Comparison of ENCODE assay signal across 8 cellular contexts in the genomic region with DNA sequence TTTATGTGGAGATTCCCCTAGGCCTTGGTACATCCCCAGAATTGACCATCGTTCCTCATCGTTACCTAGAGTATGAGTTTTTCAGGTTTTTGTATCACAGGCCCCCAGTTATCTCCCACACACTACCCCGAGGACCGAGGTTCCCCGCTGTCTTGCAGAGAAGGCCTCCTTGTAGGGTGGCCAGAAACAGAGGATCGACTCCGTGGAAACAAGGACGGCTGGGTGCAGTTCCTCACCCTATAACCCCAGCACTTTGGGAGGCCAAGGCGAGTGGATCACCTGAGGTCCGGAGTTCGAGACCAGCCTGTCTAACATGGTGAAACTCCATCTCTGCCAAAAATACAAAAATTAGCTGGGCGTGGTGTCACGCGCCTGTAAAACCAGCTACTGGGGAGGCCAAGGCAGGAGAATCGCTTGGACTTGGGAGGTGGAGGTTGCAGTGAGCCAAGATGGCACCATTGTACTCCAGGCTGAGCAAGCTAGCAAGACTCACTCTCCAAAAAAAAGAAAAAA. TPM values are rescaled to one million over a fixed set of nuclear protein-coding genes. Genes with fewer than 3 reads are reported as not detected.
DNase-seq lines count a peak whose midpoint lies in the region; ATAC-seq, FAIRE-seq and TF ChIP-seq lines count a peak whose summit lies in the region.

No MANE protein-coding gene starts in this region.

- H2AFZ ChIP-seq in HepG2 (ENCODE audit: low read length), result no peak overlapping the region

- peaks cover 35% of the 10 kb centered on the region for H3K4me1 Mint-ChIP-seq in activated CD4-positive, alpha-beta T cell treated with anti-CD3 and anti-CD28 coated beads, Interleukin-2, amount 10 ng/mL, durations not matched to agents 24 days and 14 days

- BruUV-seq in HepG2 (replicated peaks; lab: Mats Ljungman, UMichigan), result no TSS peak

- H3K79me2 ChIP-seq in HepG2 (ENCODE audit: insufficient read depth, low read length), result peaks cover 43% of the 10 kb centered on the region

- H3K27me3 Mint-ChIP-seq in activated CD4-positive, alpha-beta T cell treated with anti-CD3 and anti-CD28 coated beads, Interleukin-2, amount 10 ng/mL, durations not matched to agents 24 days and 14 days, result no peaks in the 10 kb centered on the region

- CTCF ChIA-PET in HepG2 (lab: Yijun Ruan, JAX; ENCODE audit: low intra/inter-chr PET ratio, low total read pairs), result no interaction called here

- no peak for FAIRE-seq in HepG2 (lab: Jason Lieb, UNC)

- in situ Hi-C loops in HepG2 (cut with HindIII; ENCODE audit: extremely low pct_ligation_motif_present, low pct_unique_long_range_greater_than_20kb), result no loop called here

- 81% methylated on average over 15 of the region's 15 CpGs for WGBS in HepG2 (ENCODE audit: low lambda C conversion rate)
- 57 to 60% methylated on average over 15 of the region's 15 CpGs for WGBS in testis, 2 donors

- TF ChIP-seq EP300 in HepG2 (IDR thresholded peaks at IDR 0.05; ENCODE audit: low read depth in 2 of 2, low read length in 2 of 2), result no peak
- TF ChIP-seq EP300 in HepG2 (CRISPR knock-in tag; IDR thresholded peaks at IDR 0.05; ENCODE audit: borderline replicate concordance), result no peak

- peak overlapping the region; percentile 77 for H3K4me2 ChIP-seq in HepG2 (ENCODE audit: low read depth, low read length)

- no peaks in the 10 kb centered on the region; a peak in 1 of 5 replicates for H3K36me3 ChIP-seq in HepG2 (replicated peaks in 1 of 2; ENCODE audit: control insufficient read depth in 1 of 2, insufficient read depth in 2 of 2, low read length in 2 of 2)
- no peaks in the 10 kb centered on the region for H3K36me3 ChIP-seq in testis (ENCODE audit: low read depth, missing control alignments)

- TF ChIP-seq RAD21 in HepG2 (CRISPR knock-in tag; IDR thresholded peaks at IDR 0.05), result no peak

- ATAC-seq in HepG2 (no peak), GM19351 (IDR thresholded peaks at IDR 0.05; ENCODE audit: unreplicated experiment) (no peak), GM21528 (IDR thresholded peaks at IDR 0.05; ENCODE audit: low FRiP score, unreplicated experiment) (no peak)

- H3K9me3 ChIP-seq in HepG2 (ENCODE audit: low read length) (no peaks in the 10 kb centered on the region), testis (no peaks in the 10 kb centered on the region)

- no peaks in the 10 kb centered on the region for H3K9me3 Mint-ChIP-seq in activated CD4-positive, alpha-beta T cell treated with anti-CD3 and anti-CD28 coated beads, Interleukin-2, amount 10 ng/mL, durations not matched to agents 24 days and 14 days

- peak overlapping the region; percentile 62 to 75 (median 74); a peak in 5 of 6 replicates for H3K4me3 ChIP-seq in HepG2 (replicated peaks in 1 of 3; ENCODE audit: insufficient read depth in 1 of 3, low read depth in 2 of 3, low read length in 3 of 3)
- H3K4me3 ChIP-seq in testis, result peak overlapping the region; percentile 64 to 79

- peaks cover 6% of the 10 kb centered on the region; the same call in 1 of the 2 replicates for H4K20me1 ChIP-seq in HepG2 (ENCODE audit: insufficient read depth, low read length)

- TF ChIP-seq POLR2A in HepG2 (IDR thresholded peaks at IDR 0.05; ENCODE audit: insufficient read depth in 1 of 2, low read depth in 2 of 2, low read length in 2 of 2), result no peak
- no peak for TF ChIP-seq POLR2A in testis (IDR thresholded peaks at IDR 0.05)

- peak overlapping the region; percentile 79 for H3K9ac ChIP-seq in HepG2 (ENCODE audit: insufficient read depth, low read depth, low read length)

- no peak for DNase-seq in activated CD4-positive, alpha-beta T cell treated with anti-CD3 and anti-CD28 coated beads, Interleukin-2, amount 10 ng/mL, durations not matched to agents 24 days and 14 days
- no peak for DNase-seq in activated CD4-positive, alpha-beta T cell treated with anti-CD3 and anti-CD28 coated beads for 1 hour
- DNase-seq in HepG2 (ENCODE audit: low spot score) (no peak), testis (no peak), SKM-1 treated with dmso at 0.1 percent for 144 hours (lab: John Stamatoyannopoulos, UW; ENCODE audit: unreplicated experiment) (no peak)

- intact Hi-C loops in activated CD4-positive, alpha-beta T cell treated with anti-CD3 and anti-CD28 coated beads, Interleukin-2, amount 10 ng/mL, durations not matched to agents 24 days and 14 days (cut with micrococcal nuclease), result loop anchor here (1.0 to 2.0 kb wide), 4 partner anchors 21 to 51 kb away; a partner anchor contains a TSS
- intact Hi-C loops in HepG2 (cut with micrococcal nuclease; ENCODE audit: unreplicated experiment) (no loop called here), testis (cut with DNase I; ENCODE audit: low total_unique reads) (no loop called here)

- POLR2A ChIA-PET in HepG2 (lab: Yijun Ruan, JAX), result interaction anchor here (0.5 to 3.5 kb wide), 5 partner anchors 8 to 147 kb away, joined by 3 to 14 read pairs (median 3); no protein-coding TSS in a partner anchor

- H3K27me3 ChIP-seq in HepG2 (ENCODE audit: control insufficient read depth in 1 of 2, insufficient read depth in 2 of 2, low read length in 2 of 2) (no peaks in the 10 kb centered on the region), testis (no peaks in the 10 kb centered on the region)

- H3K4me1 ChIP-seq in HepG2 (ENCODE audit: insufficient read depth, low read length) (peaks cover 78% of the 10 kb centered on the region), testis (peaks cover 20% of the 10 kb centered on the region)

- peak overlapping the region; percentile 91 for H3K27ac ChIP-seq in angular gyrus (ENCODE audit: low read depth, low read length)
- H3K27ac ChIP-seq in HepG2 (ENCODE audit: extremely low read length, insufficient read depth, low read length), result peak overlapping the region; percentile 69
- H3K27ac ChIP-seq in testis, result peak overlapping the region; percentile 47 to 92

- H3K27ac Mint-ChIP-seq in activated CD4-positive, alpha-beta T cell treated with anti-CD3 and anti-CD28 coated beads, Interleukin-2, amount 10 ng/mL, durations not matched to agents 24 days and 14 days, result peak overlapping the region; percentile 91

- peak overlapping the region; percentile 94 for H3K4me3 Mint-ChIP-seq in activated CD4-positive, alpha-beta T cell treated with anti-CD3 and anti-CD28 coated beads, Interleukin-2, amount 10 ng/mL, durations not matched to agents 24 days and 14 days

- TF ChIP-seq CTCF in HepG2 (CRISPR knock-in tag; IDR thresholded peaks at IDR 0.05), result no peak
- no peak for TF ChIP-seq CTCF in testis (IDR thresholded peaks at IDR 0.05)

- H3K36me3 Mint-ChIP-seq in activated CD4-positive, alpha-beta T cell treated with anti-CD3 and anti-CD28 coated beads, Interleukin-2, amount 10 ng/mL, durations not matched to agents 24 days and 14 days (ENCODE audit: low read depth), result peaks cover 8% of the 10 kb centered on the region

RNA-seq across cellular contexts. Expression of a gene that starts 0.7 kb away (rescaled TPM):
- total RNA-seq in activated CD4-positive, alpha-beta T cell treated with anti-CD3 and anti-CD28 coated beads, Interleukin-2, amount 10 ng/mL, durations not matched to agents 24 days and 14 days, result 8.8 and 10.6 TPM in 2 replicates
- total RNA-seq in HepG2 (2016; rRNA removed; fragmentation: Illumina TruSeq; extraction: Trizol) (2.0 and 3.5 TPM in 2 replicates), testis (10 to 100 TPM; 10.6 to 16.7 TPM)
- total RNA-seq in HepG2 (2016; cell fraction: cytosol; rRNA removed; fragmentation: Illumina TruSeq; extraction: Trizol; ENCODE audit: low read depth), result 0.79 and 0.81 TPM in 2 replicates
- total RNA-seq in HepG2 (2016; cell fraction: insoluble cytoplasmic fraction; rRNA removed; fragmentation: Illumina TruSeq; extraction: Trizol), result 1.7 and 3.1 TPM in 2 replicates
- 1.7 and 2.1 TPM in 2 replicates for total RNA-seq in HepG2 (2016; cell fraction: membrane; rRNA removed; fragmentation: Illumina TruSeq; extraction: Trizol)
- 1.5 and 1.9 TPM in 2 replicates for total RNA-seq in HepG2 (2016; cell fraction: nucleus; rRNA removed; fragmentation: Illumina TruSeq; extraction: Trizol)
- polyA plus RNA-seq in HepG2 (2011; rRNA removed) (0.95 and 1.4 TPM in 2 replicates), testis (ENCODE audit: insufficient read depth, low read depth, low replicate concordance) (1.1 TPM)
- 0.94 and 1.7 TPM in 2 replicates for polyA plus RNA-seq in HepG2 (2011; cell fraction: cytosol; rRNA removed)
- 6.4 and 7.8 TPM in 2 replicates for polyA plus RNA-seq in HepG2 (2011; cell fraction: nucleus; rRNA removed)
- polyA plus RNA-seq in HepG2 (2012), result 1.3 and 1.7 TPM in 2 replicates
- 0.68 TPM in 2 replicates for polyA plus RNA-seq in HepG2 (2016; cell fraction: cytosol; fragmentation: Illumina TruSeq; extraction: Trizol; ENCODE audit: low read depth)
- polyA plus RNA-seq in HepG2 (2016; cell fraction: insoluble cytoplasmic fraction; fragmentation: Illumina TruSeq; extraction: Trizol; ENCODE audit: low read depth), result 2.8 and 3.5 TPM in 2 replicates
- 1.1 and 1.4 TPM in 2 replicates for polyA plus RNA-seq in HepG2 (2016; cell fraction: membrane; fragmentation: Illumina TruSeq; extraction: Trizol; ENCODE audit: low read depth)
- polyA plus RNA-seq in HepG2 (2016; cell fraction: nucleus; fragmentation: Illumina TruSeq; extraction: Trizol; ENCODE audit: insufficient read depth, low read depth), result 5.0 and 6.1 TPM in 2 replicates
- 2.1 and 3.8 TPM in 2 replicates for polyA minus RNA-seq in HepG2 (2011; rRNA and poly(A)+ RNA removed; ENCODE audit: low replicate concordance)
- polyA minus RNA-seq in HepG2 (2011; cell fraction: cytosol; rRNA and poly(A)+ RNA removed), result 1.3 and 1.6 TPM in 2 replicates
- 2.3 and 2.6 TPM in 2 replicates for polyA minus RNA-seq in HepG2 (2011; cell fraction: nucleus; rRNA and poly(A)+ RNA removed)

RNA-seq across cellular contexts. Expression of a gene that starts 0.7 kb away (rescaled TPM):
- total RNA-seq in activated CD4-positive, alpha-beta T cell treated with anti-CD3 and anti-CD28 coated beads, Interleukin-2, amount 10 ng/mL, durations not matched to agents 24 days and 14 days, result 39.2 and 42.4 TPM in 2 replicates
- total RNA-seq in HepG2 (2016; rRNA removed; fragmentation: Illumina TruSeq; extraction: Trizol) (10.8 and 13.7 TPM in 2 replicates), testis (100 to 1,000 TPM in 1 of 2 donors, 10 to 100 TPM in 1; 80.1 to 108 TPM)
- total RNA-seq in HepG2 (2016; cell fraction: cytosol; rRNA removed; fragmentation: Illumina TruSeq; extraction: Trizol; ENCODE audit: low read depth), result 4.4 and 5.1 TPM in 2 replicates
- total RNA-seq in HepG2 (2016; cell fraction: insoluble cytoplasmic fraction; rRNA removed; fragmentation: Illumina TruSeq; extraction: Trizol), result 9.1 and 12.6 TPM in 2 replicates
- total RNA-seq in HepG2 (2016; cell fraction: membrane; rRNA removed; fragmentation: Illumina TruSeq; extraction: Trizol), result 10.1 and 10.7 TPM in 2 replicates
- 24.2 and 31.8 TPM in 2 replicates for total RNA-seq in HepG2 (2016; cell fraction: nucleus; rRNA removed; fragmentation: Illumina TruSeq; extraction: Trizol)
- polyA plus RNA-seq in HepG2 (2011; rRNA removed) (10.7 and 12.8 TPM in 2 replicates), testis (ENCODE audit: insufficient read depth, low read depth, low replicate concordance) (50.1 TPM)
- polyA plus RNA-seq in HepG2 (2011; cell fraction: cytosol; rRNA removed), result 7.6 and 8.7 TPM in 2 replicates
- 43.5 and 55.3 TPM in 2 replicates for polyA plus RNA-seq in HepG2 (2011; cell fraction: nucleus; rRNA removed)
- polyA plus RNA-seq in HepG2 (2012), result 21.8 and 32.2 TPM in 2 replicates
- polyA plus RNA-seq in HepG2 (2016; cell fraction: cytosol; fragmentation: Illumina TruSeq; extraction: Trizol; ENCODE audit: low read depth), result 5.1 and 6.4 TPM in 2 replicates
- 10.3 and 13.4 TPM in 2 replicates for polyA plus RNA-seq in HepG2 (2016; cell fraction: insoluble cytoplasmic fraction; fragmentation: Illumina TruSeq; extraction: Trizol; ENCODE audit: low read depth)
- 11.5 and 11.6 TPM in 2 replicates for polyA plus RNA-seq in HepG2 (2016; cell fraction: membrane; fragmentation: Illumina TruSeq; extraction: Trizol; ENCODE audit: low read depth)
- polyA plus RNA-seq in HepG2 (2016; cell fraction: nucleus; fragmentation: Illumina TruSeq; extraction: Trizol; ENCODE audit: insufficient read depth, low read depth), result 69.4 and 71.5 TPM in 2 replicates
- polyA minus RNA-seq in HepG2 (2011; rRNA and poly(A)+ RNA removed; ENCODE audit: low replicate concordance), result 14.8 and 32.0 TPM in 2 replicates
- 35.3 TPM in 2 replicates for polyA minus RNA-seq in HepG2 (2011; cell fraction: cytosol; rRNA and poly(A)+ RNA removed)
- polyA minus RNA-seq in HepG2 (2011; cell fraction: nucleus; rRNA and poly(A)+ RNA removed), result 13.2 and 15.5 TPM in 2 replicates

RNA-seq across cellular contexts. Expression of a gene that starts 20.6 kb away (rescaled TPM):
- 104 and 107 TPM in 2 replicates for total RNA-seq in activated CD4-positive, alpha-beta T cell treated with anti-CD3 and anti-CD28 coated beads, Interleukin-2, amount 10 ng/mL, durations not matched to agents 24 days and 14 days
- 27.9 and 40.8 TPM in 2 replicates for total RNA-seq in HepG2 (2016; rRNA removed; fragmentation: Illumina TruSeq; extraction: Trizol)
- total RNA-seq in HepG2 (2016; cell fraction: cytosol; rRNA removed; fragmentation: Illumina TruSeq; extraction: Trizol; ENCODE audit: low read depth), result 52.2 and 64.4 TPM in 2 replicates
- total RNA-seq in HepG2 (2016; cell fraction: insoluble cytoplasmic fraction; rRNA removed; fragmentation: Illumina TruSeq; extraction: Trizol), result 24.0 and 37.3 TPM in 2 replicates
- total RNA-seq in HepG2 (2016; cell fraction: membrane; rRNA removed; fragmentation: Illumina TruSeq; extraction: Trizol), result 65.2 and 82.2 TPM in 2 replicates
- total RNA-seq in HepG2 (2016; cell fraction: nucleus; rRNA removed; fragmentation: Illumina TruSeq; extraction: Trizol), result 17.1 and 19.3 TPM in 2 replicates
- 27.7 and 44.6 TPM in 2 replicates for polyA plus RNA-seq in HepG2 (2011; rRNA removed)
- polyA plus RNA-seq in HepG2 (2011; cell fraction: cytosol; rRNA removed), result 25.9 and 53.1 TPM in 2 replicates
- polyA plus RNA-seq in HepG2 (2011; cell fraction: nucleus; rRNA removed), result 72.5 and 83.8 TPM in 2 replicates
- 11.9 and 16.2 TPM in 2 replicates for polyA plus RNA-seq in HepG2 (2012)
- polyA plus RNA-seq in HepG2 (2016; cell fraction: cytosol; fragmentation: Illumina TruSeq; extraction: Trizol; ENCODE audit: low read depth), result 51.0 and 62.5 TPM in 2 replicates
- polyA plus RNA-seq in HepG2 (2016; cell fraction: insoluble cytoplasmic fraction; fragmentation: Illumina TruSeq; extraction: Trizol; ENCODE audit: low read depth), result 25.3 and 27.0 TPM in 2 replicates
- polyA plus RNA-seq in HepG2 (2016; cell fraction: membrane; fragmentation: Illumina TruSeq; extraction: Trizol; ENCODE audit: low read depth), result 54.6 and 60.4 TPM in 2 replicates
- 38.7 and 42.0 TPM in 2 replicates for polyA plus RNA-seq in HepG2 (2016; cell fraction: nucleus; fragmentation: Illumina TruSeq; extraction: Trizol; ENCODE audit: insufficient read depth, low read depth)
- 15.0 and 50.9 TPM in 2 replicates for polyA minus RNA-seq in HepG2 (2011; rRNA and poly(A)+ RNA removed; ENCODE audit: low replicate concordance)
- 17.2 and 18.0 TPM in 2 replicates for polyA minus RNA-seq in HepG2 (2011; cell fraction: cytosol; rRNA and poly(A)+ RNA removed)
- 5.7 and 5.8 TPM in 2 replicates for polyA minus RNA-seq in HepG2 (2011; cell fraction: nucleus; rRNA and poly(A)+ RNA removed)
- 100 to 1,000 TPM; 127 to 140 TPM for total RNA-seq in testis
- polyA plus RNA-seq in testis (ENCODE audit: insufficient read depth, low read depth, low replicate concordance), result 51.1 TPM

RNA-seq across cellular contexts. Expression of a gene that starts 35.1 kb away (rescaled TPM):
- 91.7 and 92.8 TPM in 2 replicates for total RNA-seq in activated CD4-positive, alpha-beta T cell treated with anti-CD3 and anti-CD28 coated beads, Interleukin-2, amount 10 ng/mL, durations not matched to agents 24 days and 14 days
- total RNA-seq in HepG2 (2016; rRNA removed; fragmentation: Illumina TruSeq; extraction: Trizol) (29.7 and 53.8 TPM in 2 replicates), testis (100 to 1,000 TPM; 159 to 287 TPM)
- 40.6 and 41.0 TPM in 2 replicates for total RNA-seq in HepG2 (2016; cell fraction: cytosol; rRNA removed; fragmentation: Illumina TruSeq; extraction: Trizol; ENCODE audit: low read depth)
- total RNA-seq in HepG2 (2016; cell fraction: insoluble cytoplasmic fraction; rRNA removed; fragmentation: Illumina TruSeq; extraction: Trizol), result 26.8 and 56.3 TPM in 2 replicates
- total RNA-seq in HepG2 (2016; cell fraction: membrane; rRNA removed; fragmentation: Illumina TruSeq; extraction: Trizol), result 85.2 and 87.4 TPM in 2 replicates
- total RNA-seq in HepG2 (2016; cell fraction: nucleus; rRNA removed; fragmentation: Illumina TruSeq; extraction: Trizol), result 39.2 and 46.8 TPM in 2 replicates
- polyA plus RNA-seq in HepG2 (2011; rRNA removed) (72.5 and 88.4 TPM in 2 replicates), testis (ENCODE audit: insufficient read depth, low read depth, low replicate concordance) (178 TPM)
- polyA plus RNA-seq in HepG2 (2011; cell fraction: cytosol; rRNA removed), result 33.8 and 56.1 TPM in 2 replicates
- polyA plus RNA-seq in HepG2 (2011; cell fraction: nucleus; rRNA removed), result 380 and 522 TPM in 2 replicates
- 38.6 and 40.4 TPM in 2 replicates for polyA plus RNA-seq in HepG2 (2012)
- 39.6 and 47.2 TPM in 2 replicates for polyA plus RNA-seq in HepG2 (2016; cell fraction: cytosol; fragmentation: Illumina TruSeq; extraction: Trizol; ENCODE audit: low read depth)
- 36.1 and 45.7 TPM in 2 replicates for polyA plus RNA-seq in HepG2 (2016; cell fraction: insoluble cytoplasmic fraction; fragmentation: Illumina TruSeq; extraction: Trizol; ENCODE audit: low read depth)
- polyA plus RNA-seq in HepG2 (2016; cell fraction: membrane; fragmentation: Illumina TruSeq; extraction: Trizol; ENCODE audit: low read depth), result 79.1 and 81.2 TPM in 2 replicates
- 157 TPM in 2 replicates for polyA plus RNA-seq in HepG2 (2016; cell fraction: nucleus; fragmentation: Illumina TruSeq; extraction: Trizol; ENCODE audit: insufficient read depth, low read depth)
- 51.2 and 83.6 TPM in 2 replicates for polyA minus RNA-seq in HepG2 (2011; rRNA and poly(A)+ RNA removed; ENCODE audit: low replicate concordance)
- 23.6 and 25.2 TPM in 2 replicates for polyA minus RNA-seq in HepG2 (2011; cell fraction: cytosol; rRNA and poly(A)+ RNA removed)
- polyA minus RNA-seq in HepG2 (2011; cell fraction: nucleus; rRNA and poly(A)+ RNA removed), result 18.2 and 21.2 TPM in 2 replicates

RNA-seq across cellular contexts. Expression of a gene that starts 42.5 kb away (rescaled TPM):
- 37.0 and 38.1 TPM in 2 replicates for total RNA-seq in activated CD4-positive, alpha-beta T cell treated with anti-CD3 and anti-CD28 coated beads, Interleukin-2, amount 10 ng/mL, durations not matched to agents 24 days and 14 days
- 6.2 and 6.7 TPM in 2 replicates for total RNA-seq in HepG2 (2016; rRNA removed; fragmentation: Illumina TruSeq; extraction: Trizol)
- total RNA-seq in HepG2 (2016; cell fraction: cytosol; rRNA removed; fragmentation: Illumina TruSeq; extraction: Trizol; ENCODE audit: low read depth), result 2.1 and 2.2 TPM in 2 replicates
- total RNA-seq in HepG2 (2016; cell fraction: insoluble cytoplasmic fraction; rRNA removed; fragmentation: Illumina TruSeq; extraction: Trizol), result 5.5 and 5.9 TPM in 2 replicates
- 8.3 and 8.9 TPM in 2 replicates for total RNA-seq in HepG2 (2016; cell fraction: membrane; rRNA removed; fragmentation: Illumina TruSeq; extraction: Trizol)
- 4.0 and 4.8 TPM in 2 replicates for total RNA-seq in HepG2 (2016; cell fraction: nucleus; rRNA removed; fragmentation: Illumina TruSeq; extraction: Trizol)
- polyA plus RNA-seq in HepG2 (2011; rRNA removed), result 3.5 and 4.7 TPM in 2 replicates
- polyA plus RNA-seq in HepG2 (2011; cell fraction: cytosol; rRNA removed), result 3.7 and 7.0 TPM in 2 replicates
- polyA plus RNA-seq in HepG2 (2011; cell fraction: nucleus; rRNA removed), result 16.7 and 31.9 TPM in 2 replicates
- polyA plus RNA-seq in HepG2 (2012), result 8.3 and 9.4 TPM in 2 replicates
- 3.2 and 3.4 TPM in 2 replicates for polyA plus RNA-seq in HepG2 (2016; cell fraction: cytosol; fragmentation: Illumina TruSeq; extraction: Trizol; ENCODE audit: low read depth)
- polyA plus RNA-seq in HepG2 (2016; cell fraction: insoluble cytoplasmic fraction; fragmentation: Illumina TruSeq; extraction: Trizol; ENCODE audit: low read depth), result 12.0 and 14.3 TPM in 2 replicates
- polyA plus RNA-seq in HepG2 (2016; cell fraction: membrane; fragmentation: Illumina TruSeq; extraction: Trizol; ENCODE audit: low read depth), result 8.9 and 9.3 TPM in 2 replicates
- polyA plus RNA-seq in HepG2 (2016; cell fraction: nucleus; fragmentation: Illumina TruSeq; extraction: Trizol; ENCODE audit: insufficient read depth, low read depth), result 11.4 and 12.0 TPM in 2 replicates
- 3.1 and 9.7 TPM in 2 replicates for polyA minus RNA-seq in HepG2 (2011; rRNA and poly(A)+ RNA removed; ENCODE audit: low replicate concordance)
- polyA minus RNA-seq in HepG2 (2011; cell fraction: cytosol; rRNA and poly(A)+ RNA removed), result 8.9 and 15.3 TPM in 2 replicates
- 2.1 and 2.2 TPM in 2 replicates for polyA minus RNA-seq in HepG2 (2011; cell fraction: nucleus; rRNA and poly(A)+ RNA removed)
- 10 to 100 TPM; 14.7 to 26.5 TPM for total RNA-seq in testis
- polyA plus RNA-seq in testis (ENCODE audit: insufficient read depth, low read depth, low replicate concordance), result 13.3 TPM
